15 cellular contexts compared by ENCODE assay signal in genomic region chr13:42153371-42153770, GRCh38.
"Had no signal": no experiment of that assay in that cellular context is flagged by ENCODE, and none has a peak within 500 bp of the region (broad histone marks: within the 10 kb centered on the region; RNA-seq: fewer than 3 reads in every experiment).

No MANE protein-coding gene starts in this region.

- H3K4me3 ChIP-seq: right atrium auricular region, transverse colon had no signal

- H3K9me3 ChIP-seq: right atrium auricular region, SK-N-SH, transverse colon had no signal

- H3K27me3 Mint-ChIP-seq: brain; naive thymus-derived CD4-positive, alpha-beta T cell; stimulated activated memory B cell treated with anti-CD40 and anti-IgM and Interleukin-4, amounts not matched to agents 10 μg/mL and 1 μg/mL and 100 μg/mL, for 72 hours had no signal

- H3K9ac ChIP-seq: SK-N-SH had no signal

- H3K27ac ChIP-seq: right atrium auricular region, transverse colon, WERI-Rb-1 had no signal

- H3K4me3 Mint-ChIP-seq: activated CD8-positive, alpha-beta T cell treated with anti-CD3 and anti-CD28 coated beads, Interleukin-2, amount 10 ng/mL, durations not matched to agents 7 days and 5 days; brain; naive thymus-derived CD4-positive, alpha-beta T cell; stimulated activated memory B cell treated with anti-CD40 and anti-IgM and Interleukin-4, amounts not matched to agents 10 μg/mL and 1 μg/mL and 100 μg/mL, for 72 hours had no signal

- H3K27ac Mint-ChIP-seq: activated CD8-positive, alpha-beta T cell treated with anti-CD3 and anti-CD28 coated beads, Interleukin-2, amount 10 ng/mL, durations not matched to agents 7 days and 5 days; brain; naive thymus-derived CD4-positive, alpha-beta T cell; stimulated activated memory B cell treated with anti-CD40 and anti-IgM and Interleukin-4, amounts not matched to agents 10 μg/mL and 1 μg/mL and 100 μg/mL, for 72 hours had no signal

- H3K4me2 ChIP-seq: SK-N-SH had no signal

- H3K9me3 Mint-ChIP-seq: brain; stimulated activated memory B cell treated with anti-CD40 and anti-IgM and Interleukin-4, amounts not matched to agents 10 μg/mL and 1 μg/mL and 100 μg/mL, for 72 hours had no signal

- H3K36me3 ChIP-seq: right atrium auricular region, WERI-Rb-1 had no signal

- H3K4me1 Mint-ChIP-seq: stimulated activated memory B cell treated with anti-CD40 and anti-IgM and Interleukin-4, amounts not matched to agents 10 μg/mL and 1 μg/mL and 100 μg/mL, for 72 hours had no signal

- ATAC-seq: activated CD8-positive, alpha-beta T cell treated with anti-CD3 and anti-CD28 coated beads, Interleukin-2, amount 10 ng/mL, durations not matched to agents 7 days and 5 days; naive thymus-derived CD4-positive, alpha-beta T cell; stimulated activated memory B cell treated with anti-CD40 and anti-IgM and Interleukin-4, amounts not matched to agents 10 μg/mL and 1 μg/mL and 100 μg/mL, for 72 hours had no signal

- H3K9me2 ChIP-seq: SK-N-SH had no signal

- H3K36me3 Mint-ChIP-seq: stimulated activated memory B cell treated with anti-CD40 and anti-IgM and Interleukin-4, amounts not matched to agents 10 μg/mL and 1 μg/mL and 100 μg/mL, for 72 hours had no signal

- H3K4me1 ChIP-seq: right atrium auricular region, transverse colon had no signal

- DNase-seq: activated CD4-positive, alpha-beta T cell treated with anti-CD3 and anti-CD28 coated beads for 4 hours; activated CD8-positive, alpha-beta T cell treated with anti-CD3 and anti-CD28 coated beads, Interleukin-2, amount 10 ng/mL, durations not matched to agents 7 days and 5 days; activated naive CD4-positive, alpha-beta T cell treated with anti-CD3 and anti-CD28 coated beads, Interleukin-2, amount 50 U/mL, for 16 hours; amygdala; effector CD4-positive, alpha-beta T cell; hippocampal formation; naive thymus-derived CD4-positive, alpha-beta T cell; posterior cingulate gyrus; SK-N-SH; T-helper 1 cell; transverse colon; WERI-Rb-1 had no signal

- H3K27me3 ChIP-seq: right atrium auricular region, transverse colon had no signal
